10 cellular contexts compared by ENCODE assay signal in the genomic region with DNA sequence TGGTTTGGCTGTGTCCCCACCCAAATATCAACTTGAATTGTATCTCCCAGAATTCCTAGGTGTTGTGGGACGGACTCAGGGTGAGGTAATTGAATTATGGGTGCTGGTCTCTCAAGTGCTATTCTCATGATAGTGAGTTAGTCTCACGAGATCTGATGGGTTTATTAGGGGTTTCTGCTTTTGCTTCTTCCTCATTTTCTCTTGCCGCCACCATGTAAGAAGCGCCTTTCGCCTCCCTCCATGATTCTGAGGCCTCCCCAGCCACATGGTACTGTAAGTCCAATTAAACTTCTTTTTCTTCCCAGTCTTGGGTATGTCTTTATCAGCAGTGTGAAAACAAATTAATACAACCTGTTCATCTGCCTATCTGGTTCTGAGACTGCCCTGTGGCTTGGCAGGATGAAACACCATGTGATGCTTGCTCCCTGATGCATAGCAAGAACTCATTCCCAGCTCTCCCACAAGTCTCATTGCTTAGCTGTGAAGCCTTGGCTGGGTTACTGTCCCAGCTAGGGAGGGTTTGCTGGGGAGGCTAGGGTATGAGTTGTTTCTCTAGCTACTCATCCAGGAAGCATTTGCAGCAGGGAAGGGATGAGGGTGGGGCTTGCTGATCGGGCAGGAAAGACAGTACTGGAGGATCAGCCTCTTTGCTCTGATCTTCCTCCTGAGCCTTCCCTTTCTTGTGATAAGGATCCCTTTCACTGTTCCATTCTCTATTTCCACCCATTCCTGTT. TPM values are rescaled to one million over a fixed set of nuclear protein-coding genes. Genes with fewer than 3 reads are reported as not detected.
DNase-seq lines count a peak whose midpoint lies in the region; ATAC-seq and TF ChIP-seq lines count a peak whose summit lies in the region.
"Had no signal": no experiment of that assay in that cellular context is flagged by ENCODE, and none has a peak within 500 bp of the region (broad histone marks: within the 10 kb centered on the region; RNA-seq: fewer than 3 reads in every experiment).

No MANE protein-coding gene starts in this region.

- DNase-seq in AG20443 (ENCODE audit: low spot score) (peak; percentile 89), M059J (ENCODE audit: low read depth) (peak; percentile 82), dedifferentiated amniotic fluid mesenchymal stem cell (ENCODE audit: extremely low spot score) (peak; percentile 73), NCI-H345 treated with DMSO at 0.1 percent for 48 hours (lab: John Stamatoyannopoulos, UW; ENCODE audit: unreplicated experiment) (no peak), NCI-H2196 (lab: John Stamatoyannopoulos, UW; ENCODE audit: unreplicated experiment) (no peak)
- no peak for DNase-seq in T-helper 2 cell treated with Interferon-gamma antibody and Interleukin-4, amounts not matched to agents 5 μg/mL and 100 μg/mL, for 36 hours (ENCODE audit: low spot score)
- DNase-seq: activated naive CD8-positive, alpha-beta T cell treated with anti-CD3 and anti-CD28 coated beads, Interleukin-2, amount 50 U/mL, for 24 hours; T-helper 17 cell had no signal

- peaks cover 17% of the 10 kb centered on the region for H3K27me3 Mint-ChIP-seq in nephron (ENCODE audit: low read depth)
- peaks cover 11% of the 10 kb centered on the region for H3K27me3 Mint-ChIP-seq in T-helper 2 cell treated with Interferon-gamma antibody and Interleukin-4, amounts not matched to agents 5 μg/mL and 100 μg/mL, for 36 hours (ENCODE audit: low read depth)
- H3K27me3 Mint-ChIP-seq: activated naive CD8-positive, alpha-beta T cell treated with anti-CD3 and anti-CD28 coated beads, Interleukin-2, amount 50 U/mL, for 24 hours; T-helper 17 cell had no signal

- H3K4me3 Mint-ChIP-seq in nephron, result peak overlapping the region in 1 of 3 experiments; percentile 39
- no peak overlapping the region for H3K4me3 Mint-ChIP-seq in T-helper 2 cell treated with Interferon-gamma antibody and Interleukin-4, amounts not matched to agents 5 μg/mL and 100 μg/mL, for 36 hours
- H3K4me3 Mint-ChIP-seq: activated naive CD8-positive, alpha-beta T cell treated with anti-CD3 and anti-CD28 coated beads, Interleukin-2, amount 50 U/mL, for 24 hours; T-helper 17 cell had no signal

- H3K9me3 Mint-ChIP-seq in nephron, result peaks cover 17% of the 10 kb centered on the region
- peaks cover 15% of the 10 kb centered on the region for H3K9me3 Mint-ChIP-seq in T-helper 2 cell treated with Interferon-gamma antibody and Interleukin-4, amounts not matched to agents 5 μg/mL and 100 μg/mL, for 36 hours

- TF ChIP-seq CTCF in nephron (IDR thresholded peaks at IDR 0.05; ENCODE audit: unreplicated experiment in 3 of 3), result no peak

- H3K4me1 Mint-ChIP-seq in nephron, result peaks cover 8% of the 10 kb centered on the region
- peaks cover 8% of the 10 kb centered on the region for H3K4me1 Mint-ChIP-seq in T-helper 2 cell treated with Interferon-gamma antibody and Interleukin-4, amounts not matched to agents 5 μg/mL and 100 μg/mL, for 36 hours (ENCODE audit: low read depth)

- peak overlapping the region; percentile 6 to 74 (median 65) for H3K27ac Mint-ChIP-seq in nephron
- H3K27ac Mint-ChIP-seq in T-helper 2 cell treated with Interferon-gamma antibody and Interleukin-4, amounts not matched to agents 5 μg/mL and 100 μg/mL, for 36 hours, result no peak overlapping the region
- H3K27ac Mint-ChIP-seq: activated naive CD8-positive, alpha-beta T cell treated with anti-CD3 and anti-CD28 coated beads, Interleukin-2, amount 50 U/mL, for 24 hours; T-helper 17 cell had no signal

- no peak for ATAC-seq in HG02678 (IDR thresholded peaks at IDR 0.05; ENCODE audit: unreplicated experiment)
- ATAC-seq: activated naive CD8-positive, alpha-beta T cell treated with anti-CD3 and anti-CD28 coated beads, Interleukin-2, amount 50 U/mL, for 24 hours; T-helper 17 cell had no signal

- H3K36me3 Mint-ChIP-seq in nephron (ENCODE audit: low read depth), result peaks cover 5% of the 10 kb centered on the region
- peaks cover 4% of the 10 kb centered on the region for H3K36me3 Mint-ChIP-seq in T-helper 2 cell treated with Interferon-gamma antibody and Interleukin-4, amounts not matched to agents 5 μg/mL and 100 μg/mL, for 36 hours (ENCODE audit: low read depth)

RNA-seq across cellular contexts. Expression of gene SQOR, which starts 3.7 kb away (rescaled TPM):
- 30.8 and 47.0 TPM in 2 replicates for total RNA-seq in M059J (2014; rRNA removed; shearing (Covaris generic))

RNA-seq across cellular contexts. Expression of gene BLOC1S6, which starts 43.9 kb away (rescaled TPM):
- total RNA-seq in M059J (2014; rRNA removed; shearing (Covaris generic)), result 30.7 and 48.3 TPM in 2 replicates

Comparison
In these comparisons a context has a peak if more than half of its experiments do, and no peak if none do; other contexts are left out.
1. DNase-seq: peak in AG20443 (single experiment), M059J (single experiment) and dedifferentiated amniotic fluid mesenchymal stem cell (single experiment); none in NCI-H345 treated with DMSO at 0.1 percent for 48 hours (single experiment), NCI-H2196 (single experiment) and T-helper 2 cell treated with Interferon-gamma antibody and Interleukin-4, amounts not matched to agents 5 μg/mL and 100 μg/mL, for 36 hours (single experiment).